ENCODE assay signal across 18 cellular contexts in the genomic region with DNA sequence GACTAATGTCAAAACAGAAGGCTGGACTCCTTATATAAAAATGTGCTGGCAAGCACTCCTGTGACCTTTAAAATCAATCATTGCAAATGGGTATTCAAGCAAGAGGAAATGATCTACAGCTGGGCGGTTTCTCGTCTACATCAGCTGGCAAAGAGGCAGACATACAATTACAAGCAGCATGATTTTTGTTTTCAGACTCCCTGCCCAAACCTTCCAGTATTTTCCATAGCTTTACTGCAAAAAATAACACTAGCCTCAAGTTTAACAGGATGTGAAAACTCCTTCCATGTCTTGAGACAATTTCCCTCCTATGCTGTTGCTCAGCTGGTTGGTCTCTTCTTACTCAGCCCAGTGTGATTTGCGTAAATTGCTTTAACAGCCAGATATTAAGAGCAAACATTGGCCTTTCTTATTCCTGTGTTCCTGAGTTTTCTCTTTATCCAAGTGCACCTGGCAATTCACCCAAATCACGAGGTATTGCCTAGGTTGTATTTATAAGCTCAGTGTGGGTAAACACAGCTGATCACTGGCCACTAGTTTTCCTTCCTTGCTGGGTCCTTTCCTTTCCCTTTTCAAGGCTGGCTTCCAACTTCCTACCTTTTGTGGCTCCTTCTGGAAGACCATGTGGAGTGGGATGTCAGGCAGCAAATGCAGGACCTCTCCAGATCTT.
DNase-seq lines count a peak whose midpoint lies in the region; ATAC-seq, FAIRE-seq and TF ChIP-seq lines count a peak whose summit lies in the region.
"Had no signal": no experiment of that assay in that cellular context is flagged by ENCODE, and none has a peak within 500 bp of the region (broad histone marks: within the 10 kb centered on the region; RNA-seq: fewer than 3 reads in every experiment).

No MANE protein-coding gene starts in this region.

- H3K4me3 Mint-ChIP-seq in endothelial cell (ENCODE audit: unreplicated experiment), result no peak overlapping the region
- H3K4me3 Mint-ChIP-seq: activated CD8-positive, alpha-beta memory T cell treated with anti-CD3 and anti-CD28 coated beads, Interleukin-2, amount 10 ng/mL, durations not matched to agents 7 days and 5 days; CD4-positive, CD25-positive, alpha-beta regulatory T cell; HFFc6; naive thymus-derived CD8-positive, alpha-beta T cell; stimulated activated naive CD8-positive, alpha-beta T cell treated with anti-CD3 and anti-CD28 coated beads, Interleukin-15, amount 100 ng/mL, for 72 hours had no signal

- no peak for ATAC-seq in HG02798 (IDR thresholded peaks at IDR 0.05; ENCODE audit: poor library complexity, unreplicated experiment)
- ATAC-seq in GM18867 (IDR thresholded peaks at IDR 0.05; ENCODE audit: unreplicated experiment), result no peak
- ATAC-seq: activated CD8-positive, alpha-beta memory T cell treated with anti-CD3 and anti-CD28 coated beads, Interleukin-2, amount 10 ng/mL, durations not matched to agents 7 days and 5 days; activated naive CD4-positive, alpha-beta T cell treated with anti-CD3 and anti-CD28 coated beads, Interleukin-2, amount 50 U/mL, for 72 hours; naive thymus-derived CD8-positive, alpha-beta T cell; stimulated activated naive CD8-positive, alpha-beta T cell treated with anti-CD3 and anti-CD28 coated beads, Interleukin-15, amount 100 ng/mL, for 72 hours had no signal

- DNase-seq in GM19239 (ENCODE audit: insufficient read length, low spot score), result no peak
- DNase-seq in NCI-H2081 (lab: John Stamatoyannopoulos, UW), result peak; percentile 39 to 85
- DNase-seq in endothelial cell (ENCODE audit: low spot score), result no peak
- DNase-seq in renal cortical epithelial cell (ENCODE audit: low read depth), result peak; percentile 23
- DNase-seq in GM10266 (ENCODE audit: extremely low spot score), result no peak
- DNase-seq: activated CD8-positive, alpha-beta memory T cell treated with anti-CD3 and anti-CD28 coated beads, Interleukin-2, amount 10 ng/mL, durations not matched to agents 7 days and 5 days; CD4-positive, CD25-positive, alpha-beta regulatory T cell; central memory CD4-positive, alpha-beta T cell; HFFc6; IMR-90; kidney glomerular epithelial cell; naive thymus-derived CD8-positive, alpha-beta T cell; NCI-H187; stimulated activated naive CD8-positive, alpha-beta T cell treated with anti-CD3 and anti-CD28 coated beads, Interleukin-15, amount 100 ng/mL, for 72 hours; WERI-Rb-1 had no signal

- no peaks in the 10 kb centered on the region for H3K36me3 Mint-ChIP-seq in endothelial cell (ENCODE audit: low read depth, unreplicated experiment)
- H3K36me3 Mint-ChIP-seq: activated CD8-positive, alpha-beta memory T cell treated with anti-CD3 and anti-CD28 coated beads, Interleukin-2, amount 10 ng/mL, durations not matched to agents 7 days and 5 days; activated naive CD4-positive, alpha-beta T cell treated with anti-CD3 and anti-CD28 coated beads, Interleukin-2, amount 50 U/mL, for 72 hours; CD4-positive, CD25-positive, alpha-beta regulatory T cell; naive thymus-derived CD8-positive, alpha-beta T cell had no signal

- no peak for TF ChIP-seq CTCF in endothelial cell (IDR thresholded peaks at IDR 0.05; ENCODE audit: unreplicated experiment)
- no peak for TF ChIP-seq CTCF in GM10266 (IDR thresholded peaks at IDR 0.05; ENCODE audit: control insufficient read depth, insufficient read depth, low read depth, missing control alignments)

- H3K9me3 Mint-ChIP-seq in endothelial cell (ENCODE audit: unreplicated experiment), result no peaks in the 10 kb centered on the region
- H3K9me3 Mint-ChIP-seq: activated naive CD4-positive, alpha-beta T cell treated with anti-CD3 and anti-CD28 coated beads, Interleukin-2, amount 50 U/mL, for 72 hours; CD4-positive, CD25-positive, alpha-beta regulatory T cell; HFFc6; naive thymus-derived CD8-positive, alpha-beta T cell; stimulated activated naive CD8-positive, alpha-beta T cell treated with anti-CD3 and anti-CD28 coated beads, Interleukin-15, amount 100 ng/mL, for 72 hours had no signal

- peak overlapping the region; percentile 50 for H3K27ac Mint-ChIP-seq in endothelial cell (ENCODE audit: unreplicated experiment)
- H3K27ac Mint-ChIP-seq: activated CD8-positive, alpha-beta memory T cell treated with anti-CD3 and anti-CD28 coated beads, Interleukin-2, amount 10 ng/mL, durations not matched to agents 7 days and 5 days; activated naive CD4-positive, alpha-beta T cell treated with anti-CD3 and anti-CD28 coated beads, Interleukin-2, amount 50 U/mL, for 72 hours; CD4-positive, CD25-positive, alpha-beta regulatory T cell; HFFc6; naive thymus-derived CD8-positive, alpha-beta T cell; stimulated activated naive CD8-positive, alpha-beta T cell treated with anti-CD3 and anti-CD28 coated beads, Interleukin-15, amount 100 ng/mL, for 72 hours had no signal

- FAIRE-seq in GM19239 (lab: Jason Lieb, UNC), result peak; percentile 18

- H3K4me1 Mint-ChIP-seq in endothelial cell (ENCODE audit: unreplicated experiment), result peaks cover 16% of the 10 kb centered on the region
- H3K4me1 Mint-ChIP-seq: activated CD8-positive, alpha-beta memory T cell treated with anti-CD3 and anti-CD28 coated beads, Interleukin-2, amount 10 ng/mL, durations not matched to agents 7 days and 5 days; CD4-positive, CD25-positive, alpha-beta regulatory T cell; stimulated activated naive CD8-positive, alpha-beta T cell treated with anti-CD3 and anti-CD28 coated beads, Interleukin-15, amount 100 ng/mL, for 72 hours had no signal

- H3K27me3 Mint-ChIP-seq in endothelial cell (ENCODE audit: unreplicated experiment), result peaks cover 3% of the 10 kb centered on the region

Comparison
In these comparisons a context has a peak if more than half of its experiments do, and no peak if none do; other contexts are left out.
1. DNase-seq: peak in NCI-H2081 (2 of 2) and renal cortical epithelial cell (single experiment); none in GM19239 (single experiment), endothelial cell (single experiment) and GM10266 (single experiment).